ENCODE assay signal across 8 cellular contexts in genomic region chr14:73713206-73713803, GRCh38. TPM values are rescaled to one million over a fixed set of nuclear protein-coding genes. Genes with fewer than 3 reads are reported as not detected.
DNase-seq lines count a peak whose midpoint lies in the region; ATAC-seq and TF ChIP-seq lines count a peak whose summit lies in the region.

No MANE protein-coding gene starts in this region.

- TF ChIP-seq CTCF in VCaP (conservative IDR thresholded peaks at IDR 0.05), result no peak
- TF ChIP-seq CTCF in left ventricle myocardium inferior (IDR thresholded peaks at IDR 0.05; ENCODE audit: borderline replicate concordance), result no peak

- no peaks in the 10 kb centered on the region for H3K9me3 ChIP-seq in left ventricle myocardium inferior (replicated peaks)

- peaks cover 29% of the 10 kb centered on the region for H3K36me3 ChIP-seq in left ventricle myocardium inferior

- intact Hi-C loops in left ventricle myocardium inferior (cut with micrococcal nuclease), result no loop called here

- in situ Hi-C loops in KBM-7 (cut with MboI; ENCODE audit: low pct_unique_long_range_greater_than_20kb, low sequenced_read_pairs), result no loop called here

- H3K4me1 ChIP-seq in left ventricle myocardium inferior, result peaks cover 52% of the 10 kb centered on the region

- peak overlapping the region; percentile 92 to 96 for H3K4me3 Mint-ChIP-seq in activated T-cell treated with anti-CD3 and anti-CD28 coated beads, Interleukin-2, amount 50 U/mL, for 72 hours

- no peaks in the 10 kb centered on the region for H3K27me3 ChIP-seq in left ventricle myocardium inferior (ENCODE audit: low read depth)

- ATAC-seq in activated T-cell treated with anti-CD3 and anti-CD28 coated beads, Interleukin-2, amount 50 U/mL, for 72 hours (replicated peaks in 1 of 2), result no peak
- ATAC-seq in GM21576 (IDR thresholded peaks at IDR 0.05; ENCODE audit: unreplicated experiment), result no peak

- DNase-seq in activated T-cell treated with anti-CD3 and anti-CD28 coated beads, Interleukin-2, amount 50 U/mL, for 72 hours, result no peak
- no peak for DNase-seq in activated T-cell treated with anti-CD3 and anti-CD28 coated beads, Interleukin-2, amount 50 U/mL, for 48 hours
- DNase-seq in left ventricle myocardium inferior (no peak), skeletal muscle cell (ENCODE audit: low read depth) (no peak), KBM-7 (no peak), SW480 (ENCODE audit: low spot score) (no peak)

- H3K27me3 Mint-ChIP-seq in activated T-cell treated with anti-CD3 and anti-CD28 coated beads, Interleukin-2, amount 50 U/mL, for 72 hours (ENCODE audit: low read depth), result no peaks in the 10 kb centered on the region

- H3K27ac ChIP-seq in VCaP (peak overlapping the region; percentile 92), left ventricle myocardium inferior (replicated peaks) (peak overlapping the region; percentile 89)

- H3K4me3 ChIP-seq in left ventricle myocardium inferior (peak overlapping the region; percentile 82), skeletal muscle cell (ENCODE audit: low read depth, low read length) (peak overlapping the region; percentile 79)

- H3K4me1 Mint-ChIP-seq in activated T-cell treated with anti-CD3 and anti-CD28 coated beads, Interleukin-2, amount 50 U/mL, for 72 hours (ENCODE audit: low read depth), result peaks cover 26% of the 10 kb centered on the region

- no peaks in the 10 kb centered on the region for H3K9me3 Mint-ChIP-seq in activated T-cell treated with anti-CD3 and anti-CD28 coated beads, Interleukin-2, amount 50 U/mL, for 72 hours

- H3K36me3 Mint-ChIP-seq in activated T-cell treated with anti-CD3 and anti-CD28 coated beads, Interleukin-2, amount 50 U/mL, for 72 hours (ENCODE audit: insufficient read depth in 2 of 2), result peaks cover 8 to 12% of the 10 kb centered on the region in 2 donors

- peak overlapping the region; percentile 95 for H3K27ac Mint-ChIP-seq in activated T-cell treated with anti-CD3 and anti-CD28 coated beads, Interleukin-2, amount 50 U/mL, for 72 hours

RNA-seq across cellular contexts. Expression of gene PNMA1, which starts 0.9 kb away (rescaled TPM):
- 10 to 100 TPM; 38.1 to 47.5 TPM for total RNA-seq in activated T-cell treated with anti-CD3 and anti-CD28 coated beads, Interleukin-2, amount 50 U/mL, for 72 hours
- 19.2 TPM for total RNA-seq in left ventricle myocardium inferior
